In genomic region chr9:19812194-19812593, GRCh38 we compare ENCODE assay signal across 36 cellular contexts. TPM values are rescaled to one million over a fixed set of nuclear protein-coding genes. Genes with fewer than 3 reads are reported as not detected.
"Had no signal": no experiment of that assay in that cellular context is flagged by ENCODE, and none has a peak within 500 bp of the region (broad histone marks: within the 10 kb centered on the region; RNA-seq: fewer than 3 reads in every experiment).

No MANE protein-coding gene starts in this region.

- H3K27ac ChIP-seq: KMS-11 had no signal

- H3K36me3 ChIP-seq: MG63 had no signal

- H3K9ac ChIP-seq: KMS-11 had no signal

- DNase-seq: Karpas-422, Kasumi-1, MG63, MM.1S, NCI-H1048, NCI-H1092, NCI-H1092 treated with DMSO at 0.1 percent for 48 hours, NCI-H1105, NCI-H1105 treated with DMSO at 0.1 percent for 48 hours, NCI-H1417, NCI-H1417 treated with DMSO at 0.1 percent for 48 hours, NCI-H1436, NCI-H1436 treated with DMSO at 0.1 percent for 48 hours, NCI-H146, NCI-H1694, NCI-H1694 treated with DMSO at 0.1 percent for 48 hours, NCI-H187, NCI-H187 treated with DMSO at 0.1 percent for 48 hours, NCI-H1930, NCI-H2029, NCI-H2029 treated with DMSO at 0.1 percent for 48 hours, NCI-H2081, NCI-H2081 treated with DMSO at 0.1 percent for 48 hours, NCI-H2107, NCI-H2171, NCI-H2171 treated with DMSO at 0.1 percent for 48 hours, NCI-H2227 treated with DMSO at 0.1 percent for 48 hours, NCI-H226, NCI-H345, NCI-H446, NCI-H446 treated with DMSO at 0.1 percent for 48 hours, NCI-H510A had no signal

- H3K4me2 ChIP-seq: KMS-11 had no signal

- H3K4me3 ChIP-seq: MG63 had no signal

RNA-seq across cellular contexts. Expression of gene SLC24A2, which starts 23.4 kb away (rescaled TPM):
- total RNA-seq: M059J, MCF 10A, NCI-H460 had no signal
